In genomic region chr15:75817151-75817935, GRCh38 we compare ENCODE assay signal across 12 cellular contexts. TPM values are rescaled to one million over a fixed set of nuclear protein-coding genes. Genes with fewer than 3 reads are reported as not detected.
DNase-seq lines count a peak whose midpoint lies in the region; ATAC-seq, FAIRE-seq and TF ChIP-seq lines count a peak whose summit lies in the region.
"Had no signal": no experiment of that assay in that cellular context is flagged by ENCODE, and none has a peak within 500 bp of the region (broad histone marks: within the 10 kb centered on the region; RNA-seq: fewer than 3 reads in every experiment).

No MANE protein-coding gene starts in this region.

- TF ChIP-seq POLR2A in H1 (IDR thresholded peaks at IDR 0.05; ENCODE audit: control extremely low read depth in 1 of 2, low read depth in 2 of 2, low read length in 2 of 2): no peak

- H3K9me3 ChIP-seq in H1 (ENCODE audit: insufficient read depth in 2 of 2, low read depth in 1 of 2, low read length in 1 of 2) (no peaks in the 10 kb centered on the region), H9 (ENCODE audit: control insufficient read depth, low read depth, low read length) (no peaks in the 10 kb centered on the region)
- H3K9me3 ChIP-seq: Caco-2 had no signal

- H2AK5ac ChIP-seq in H1 (ENCODE audit: low read depth, low read length) (no peak overlapping the region), H9 (ENCODE audit: insufficient read length, low read length) (no peak overlapping the region)

- H3K27me3 ChIP-seq in H1 (replicated peaks in 1 of 4; ENCODE audit: control insufficient read depth in 3 of 4, extremely low read depth in 1 of 4, insufficient read depth in 3 of 4, low read length in 3 of 4): no peaks in the 10 kb centered on the region
- H3K27me3 ChIP-seq in foreskin keratinocyte: no peaks in the 10 kb centered on the region
- H3K27me3 ChIP-seq in H9 (ENCODE audit: insufficient read depth, low read length): no peaks in the 10 kb centered on the region; the same call in 1 of the 2 replicates

- H3K27ac ChIP-seq in H1 (ENCODE audit: low read depth, low read length) (no peak overlapping the region), foreskin keratinocyte (no peak overlapping the region), H9 (ENCODE audit: insufficient read length, low read depth, low read length) (no peak overlapping the region)
- H3K27ac ChIP-seq: epithelial cell of prostate had no signal

- no peaks in the 10 kb centered on the region for H3K36me3 Mint-ChIP-seq in activated T-cell treated with anti-CD3 and anti-CD28 coated beads, Interleukin-2, amount 50 U/mL, for 72 hours (ENCODE audit: insufficient read depth in 2 of 2)
- H3K36me3 Mint-ChIP-seq in stimulated activated naive CD8-positive, alpha-beta T cell treated with anti-CD3 and anti-CD28 coated beads, Interleukin-15, Interleukin-2, amounts not matched to agents 100 ng/mL and 50 ng/mL, for 24 hours (ENCODE audit: low read depth): no peaks in the 10 kb centered on the region
- H3K36me3 Mint-ChIP-seq in H9 (ENCODE audit: insufficient read depth in 1 of 3, low read depth in 3 of 3): no peaks in the 10 kb centered on the region

- no peak for FAIRE-seq in H1 (lab: Jason Lieb, UNC)

- TF ChIP-seq CTCF in H1 (IDR thresholded peaks at IDR 0.05; ENCODE audit: control extremely low read depth in 1 of 3, insufficient read depth in 1 of 3, low read depth in 1 of 3, low read length in 3 of 3): no peak
- TF ChIP-seq CTCF in foreskin keratinocyte (conservative IDR thresholded peaks at IDR 0.05): no peak
- TF ChIP-seq CTCF in H9 (conservative IDR thresholded peaks at IDR 0.05): no peak

- H2BK120ac ChIP-seq in H1 (replicated peaks; ENCODE audit: low read depth, low read length) (no peak overlapping the region), H9 (ENCODE audit: low read depth, low read length, poor library complexity, severe bottlenecking) (no peak overlapping the region)

- H2AFZ ChIP-seq in H1 (ENCODE audit: low read length) (peak overlapping the region; percentile 68; the same call in 1 of the 2 replicates), H9 (ENCODE audit: low read length) (no peak overlapping the region)

- ATAC-seq in activated T-cell treated with anti-CD3 and anti-CD28 coated beads, Interleukin-2, amount 50 U/mL, for 72 hours (replicated peaks in 1 of 2): peak; percentile 65 to 81
- no peak for ATAC-seq in foreskin keratinocyte

- H4K20me1 ChIP-seq in H1 (replicated peaks in 1 of 2; ENCODE audit: control insufficient read depth in 1 of 2, insufficient read depth in 2 of 2, low read length in 2 of 2) (no peaks in the 10 kb centered on the region), H9 (ENCODE audit: control insufficient read depth, insufficient read depth, insufficient read length) (no peaks in the 10 kb centered on the region)

- no peak for TF ChIP-seq RAD21 in H1 (IDR thresholded peaks at IDR 0.05 in 1 of 2, conservative IDR thresholded peaks at IDR 0.05 in 1 of 2; ENCODE audit: low read depth in 2 of 2, low read length in 2 of 2)

- H3K56ac ChIP-seq in H1 (replicated peaks; ENCODE audit: insufficient read length, low read depth, low read length): no peak overlapping the region
- H3K56ac ChIP-seq in H9 (ENCODE audit: insufficient read length, low read depth, low read length): no peak overlapping the region

- H3K4me2 ChIP-seq in H1 (ENCODE audit: insufficient read depth in 1 of 2, low read depth in 2 of 2, low read length in 2 of 2): no peak overlapping the region
- H3K4me2 ChIP-seq in H9 (ENCODE audit: insufficient read depth, insufficient read length, low read length): no peak overlapping the region

- H2BK12ac ChIP-seq in H1 (ENCODE audit: low read depth, low read length) (no peak overlapping the region), H9 (ENCODE audit: insufficient read length, low read depth, low read length) (no peak overlapping the region)

- DNase-seq in activated T-cell treated with anti-CD3 and anti-CD28 coated beads, Interleukin-2, amount 50 U/mL, for 72 hours: no peak
- DNase-seq in activated T-cell treated with anti-CD3 and anti-CD28 coated beads, Interleukin-2, amount 50 U/mL, for 48 hours: no peak
- DNase-seq in OCI-M1 (lab: John Stamatoyannopoulos, UW) (peak; percentile 52), H1 (ENCODE audit: low read depth in 1 of 2, low spot score in 2 of 2) (no peak), foreskin keratinocyte (no peak), cerebellar cortex (ENCODE audit: low spot score) (no peak), H9 (no peak)
- DNase-seq: Caco-2, midbrain, NCI-H2107 had no signal

- POLR2A ChIA-PET in H1 (lab: Charles Lee; ENCODE audit: partially characterized antibody): no interaction called here

- TF ChIP-seq EP300 in H1 (IDR thresholded peaks at IDR 0.05; ENCODE audit: borderline replicate concordance in 1 of 2, low read depth in 2 of 2, low read length in 2 of 2): no peak

- no peak overlapping the region for H2BK15ac ChIP-seq in H1 (ENCODE audit: low read length)
- no peak overlapping the region for H2BK15ac ChIP-seq in H9 (ENCODE audit: low read depth, low read length)

- no peaks in the 10 kb centered on the region for H3K9me3 Mint-ChIP-seq in activated T-cell treated with anti-CD3 and anti-CD28 coated beads, Interleukin-2, amount 50 U/mL, for 72 hours
- H3K9me3 Mint-ChIP-seq in stimulated activated naive CD8-positive, alpha-beta T cell treated with anti-CD3 and anti-CD28 coated beads, Interleukin-15, Interleukin-2, amounts not matched to agents 100 ng/mL and 50 ng/mL, for 24 hours: no peaks in the 10 kb centered on the region
- peaks cover 0 to 1% of the 10 kb centered on the region in 2 experiments; a peak in 2 of 5 replicates for H3K9me3 Mint-ChIP-seq in H9

- peak overlapping the region; percentile 6 to 21 for H3K4me3 Mint-ChIP-seq in activated T-cell treated with anti-CD3 and anti-CD28 coated beads, Interleukin-2, amount 50 U/mL, for 72 hours
- H3K4me3 Mint-ChIP-seq in stimulated activated naive CD8-positive, alpha-beta T cell treated with anti-CD3 and anti-CD28 coated beads, Interleukin-15, Interleukin-2, amounts not matched to agents 100 ng/mL and 50 ng/mL, for 24 hours: peak overlapping the region; percentile 24
- no peak overlapping the region for H3K4me3 Mint-ChIP-seq in H9

- no peak overlapping the region for H2BK5ac ChIP-seq in H1 (ENCODE audit: low read depth, low read length)
- no peak overlapping the region for H2BK5ac ChIP-seq in H9 (ENCODE audit: insufficient read length, low read length)

- H3K27me3 Mint-ChIP-seq in activated T-cell treated with anti-CD3 and anti-CD28 coated beads, Interleukin-2, amount 50 U/mL, for 72 hours (ENCODE audit: low read depth): peaks cover 4% of the 10 kb centered on the region
- H3K27me3 Mint-ChIP-seq in stimulated activated naive CD8-positive, alpha-beta T cell treated with anti-CD3 and anti-CD28 coated beads, Interleukin-15, Interleukin-2, amounts not matched to agents 100 ng/mL and 50 ng/mL, for 24 hours: no peaks in the 10 kb centered on the region
- no peaks in the 10 kb centered on the region for H3K27me3 Mint-ChIP-seq in H9 (ENCODE audit: low read depth)

- H3K4ac ChIP-seq in H1 (replicated peaks; ENCODE audit: insufficient read length, low read depth, low read length) (no peak overlapping the region), H9 (ENCODE audit: low read depth, low read length) (no peak overlapping the region)

- H3K79me2 ChIP-seq in H1 (ENCODE audit: control insufficient read depth in 1 of 2, insufficient read depth in 2 of 2, low read length in 2 of 2) (no peaks in the 10 kb centered on the region), H9 (ENCODE audit: insufficient read depth, low read length) (no peaks in the 10 kb centered on the region)

- H3K23me2 ChIP-seq in H1 (ENCODE audit: low read depth, low read length) (no peaks in the 10 kb centered on the region), H9 (ENCODE audit: insufficient read length, low read depth, low read length, poor library complexity, severe bottlenecking) (no peaks in the 10 kb centered on the region)

- WGBS in H1 (ENCODE audit: extremely low coverage in 1 of 2, insufficient coverage in 1 of 2, insufficient read length in 1 of 2, insufficient replicate concordance in 2 of 2, low coverage in 1 of 2, low lambda C conversion rate in 2 of 2, missing lambda C conversion rate in 1 of 2), 2 experiments: 81% methylated on average over 6 of the region's 6 CpGs; no CpG with 5 or more reads in 1 of the 2 experiments
- WGBS in H9 (ENCODE audit: extremely low coverage, insufficient read length, low lambda C conversion rate): no CpG with 5 or more reads among the region's 6 CpGs

- CTCF ChIA-PET in H1 (lab: Charles Lee; ENCODE audit: partially characterized antibody): interaction anchor here (3.8 kb wide), 1 partner anchor 111 kb away, joined by 25 read pairs; no protein-coding TSS in a partner anchor

- no peaks in the 10 kb centered on the region for H3K36me3 ChIP-seq in H1 (ENCODE audit: control insufficient read depth in 2 of 4, insufficient read depth in 4 of 4, low read length in 3 of 4)

- H3K23ac ChIP-seq in H1 (ENCODE audit: insufficient read length) (no peak overlapping the region), H9 (ENCODE audit: insufficient read length, low read depth, low read length) (no peak overlapping the region)

- H3K4me1 ChIP-seq in H1 (replicated peaks in 1 of 4; ENCODE audit: control insufficient read depth in 3 of 4, insufficient read depth in 4 of 4, low read length in 3 of 4): no peaks in the 10 kb centered on the region
- H3K4me1 ChIP-seq in foreskin keratinocyte: no peaks in the 10 kb centered on the region
- no peaks in the 10 kb centered on the region for H3K4me1 ChIP-seq in H9 (ENCODE audit: insufficient read depth, low read length)
- H3K4me1 ChIP-seq: Caco-2 had no signal

- H3K18ac ChIP-seq in H1 (ENCODE audit: extremely low read depth, low read length): no peak overlapping the region
- no peak overlapping the region for H3K18ac ChIP-seq in H9 (ENCODE audit: insufficient read length, low read depth, low read length)

- peaks cover 15% of the 10 kb centered on the region for H3K4me1 Mint-ChIP-seq in activated T-cell treated with anti-CD3 and anti-CD28 coated beads, Interleukin-2, amount 50 U/mL, for 72 hours (ENCODE audit: low read depth)
- H3K4me1 Mint-ChIP-seq in stimulated activated naive CD8-positive, alpha-beta T cell treated with anti-CD3 and anti-CD28 coated beads, Interleukin-15, Interleukin-2, amounts not matched to agents 100 ng/mL and 50 ng/mL, for 24 hours (ENCODE audit: low read depth): peaks cover 14% of the 10 kb centered on the region
- H3K4me1 Mint-ChIP-seq in H9: peaks cover 0 to 9% of the 10 kb centered on the region in 2 experiments; a peak in 2 of 4 replicates

- H3K14ac ChIP-seq in H1 (ENCODE audit: insufficient read length) (no peak overlapping the region), H9 (ENCODE audit: insufficient read depth, low read length) (no peak overlapping the region)

- no peak overlapping the region for H3K27ac Mint-ChIP-seq in activated T-cell treated with anti-CD3 and anti-CD28 coated beads, Interleukin-2, amount 50 U/mL, for 72 hours
- H3K27ac Mint-ChIP-seq in stimulated activated naive CD8-positive, alpha-beta T cell treated with anti-CD3 and anti-CD28 coated beads, Interleukin-15, Interleukin-2, amounts not matched to agents 100 ng/mL and 50 ng/mL, for 24 hours: no peak overlapping the region
- H3K27ac Mint-ChIP-seq in H9: no peak overlapping the region

- no peaks in the 10 kb centered on the region for H3K79me1 ChIP-seq in H1 (ENCODE audit: low read depth, low read length)
- no peaks in the 10 kb centered on the region for H3K79me1 ChIP-seq in H9 (ENCODE audit: insufficient read depth, low read depth, low read length, poor library complexity, severe bottlenecking)

- no peak overlapping the region for H4K91ac ChIP-seq in H1 (replicated peaks; ENCODE audit: insufficient read length, low read length)
- no peak overlapping the region for H4K91ac ChIP-seq in H9 (ENCODE audit: insufficient read length, low read depth, low read length)

- H4K8ac ChIP-seq in H1 (ENCODE audit: extremely low read depth, insufficient read depth, low read length) (no peak overlapping the region), H9 (replicated peaks; ENCODE audit: insufficient read length, low read depth, low read length) (no peak overlapping the region)

- no peak overlapping the region for H3K4me3 ChIP-seq in H1 (ENCODE audit: extremely low read depth in 1 of 4, insufficient read depth in 2 of 4, low read depth in 3 of 4, low read length in 4 of 4)

- H3K9ac ChIP-seq in H1 (replicated peaks in 1 of 4; ENCODE audit: extremely low read depth in 1 of 4, low read depth in 3 of 4, low read length in 3 of 4): no peak overlapping the region
- H3K9ac ChIP-seq in H9 (ENCODE audit: extremely low read depth, insufficient read length, low read length): no peak overlapping the region

- H2BK20ac ChIP-seq in H1 (ENCODE audit: low read length): no peak overlapping the region
- no peak overlapping the region for H2BK20ac ChIP-seq in H9 (ENCODE audit: low read depth, low read length, poor library complexity, severe bottlenecking)

- H3T11ph ChIP-seq in H9 (ENCODE audit: low read length): no peak overlapping the region

- H4K5ac ChIP-seq in H1 (ENCODE audit: insufficient read length, low read depth, low read length): no peak overlapping the region
- no peak overlapping the region for H4K5ac ChIP-seq in H9 (ENCODE audit: insufficient read length, low read depth, low read length)

RNA-seq across cellular contexts. Expression of gene UBE2Q2, which starts 25.9 kb away (rescaled TPM):
- 10 to 100 TPM; 16.1 to 20.7 TPM for total RNA-seq in activated T-cell treated with anti-CD3 and anti-CD28 coated beads, Interleukin-2, amount 50 U/mL, for 72 hours
- total RNA-seq in H1 (2021; fragmentation: NEBNext Ultra II Directional; extraction: Animal tissue kit (Norgen Biotek cat#: 25700)): 22.4 and 22.7 TPM in 2 replicates
- polyA plus RNA-seq in H1 (2011; rRNA removed) (6.5 and 10.1 TPM in 2 replicates), foreskin keratinocyte (17.4 and 18.9 TPM in 2 replicates)
- 12.3 TPM for polyA plus RNA-seq in H1 (2011; cell fraction: cytosol; rRNA removed)
- polyA plus RNA-seq in H1 (2011; cell fraction: nucleus; rRNA removed): 13.9 TPM
- polyA plus RNA-seq in H1 (2012, experiment 1 of 2): 9.2 to 14.6 TPM (median 10.4 TPM) in 4 replicates
- 1.3 TPM for polyA plus RNA-seq in H1 (2012, experiment 2 of 2)
- polyA plus RNA-seq in H1 (2013, experiment 1 of 2): 12.7 TPM
- 13.4 TPM for polyA plus RNA-seq in H1 (2013, experiment 2 of 2)
- polyA minus RNA-seq in H1 (2011; rRNA and poly(A)+ RNA removed): 8.8 and 9.4 TPM in 2 replicates
- polyA minus RNA-seq in H1 (2011; cell fraction: cytosol; rRNA and poly(A)+ RNA removed): 9.2 TPM
- 30.1 TPM for polyA minus RNA-seq in H1 (2011; cell fraction: nucleus; rRNA and poly(A)+ RNA removed)
- total RNA-seq in foreskin keratinocyte (32.1 and 34.5 TPM in 2 replicates), H9 (2021) (29.6 and 31.8 TPM in 2 replicates)

Comparison
In these comparisons a context has a peak if more than half of its experiments do, and no peak if none do; other contexts are left out.
1. H3K4me3 Mint-ChIP-seq: peak in activated T-cell treated with anti-CD3 and anti-CD28 coated beads, Interleukin-2, amount 50 U/mL, for 72 hours (2 of 2) and stimulated activated naive CD8-positive, alpha-beta T cell treated with anti-CD3 and anti-CD28 coated beads, Interleukin-15, Interleukin-2, amounts not matched to agents 100 ng/mL and 50 ng/mL, for 24 hours (single experiment); none in H9 (0 of 2).